Comparison of ENCODE assay signal across 11 cellular contexts in genomic region chr6:41502607-41503434, GRCh38. TPM values are rescaled to one million over a fixed set of nuclear protein-coding genes. Genes with fewer than 3 reads are reported as not detected.
DNase-seq lines count a peak whose midpoint lies in the region; ATAC-seq and TF ChIP-seq lines count a peak whose summit lies in the region.
"Had no signal": no experiment of that assay in that cellular context is flagged by ENCODE, and none has a peak within 500 bp of the region (broad histone marks: within the 10 kb centered on the region; RNA-seq: fewer than 3 reads in every experiment).

No MANE protein-coding gene starts in this region.

- H3K27ac Mint-ChIP-seq in WTC11 = no peak overlapping the region; the same call in 1 of the 2 replicates
- no peak overlapping the region for H3K27ac Mint-ChIP-seq in activated T-helper 1 cell treated with anti-CD3 and anti-CD28 coated beads, Interleukin-12 subunit alpha, Interleukin-12 subunit beta, Interleukin-2, Interleukin-4 antibody, amounts not matched to agents 30 ng/mL and 10 ng/mL and 1 ng/mL, durations not matched to agents 14 hours and 24 hours and 36 hours
- H3K27ac Mint-ChIP-seq in naive thymus-derived CD4-positive, alpha-beta T cell = no peak overlapping the region

- H3K4me3 ChIP-seq in H7 (ENCODE audit: insufficient read depth, low read depth, low read length) (peak overlapping the region; percentile 6; the same call in 1 of the 2 replicates), iPS-20b (ENCODE audit: low read length) (peak overlapping the region; percentile 55), gastrocnemius medialis (no peak overlapping the region)
- H3K4me3 ChIP-seq in naive thymus-derived CD4-positive, alpha-beta T cell (ENCODE audit: low read length) = no peak overlapping the region

- H3K9me3 ChIP-seq in iPS-20b (ENCODE audit: insufficient read depth, low read depth, low read length) (no peaks in the 10 kb centered on the region; the same call in 1 of the 2 replicates), gastrocnemius medialis (no peaks in the 10 kb centered on the region)
- no peaks in the 10 kb centered on the region for H3K9me3 ChIP-seq in naive thymus-derived CD4-positive, alpha-beta T cell (ENCODE audit: control insufficient read depth in 2 of 3, low read length in 3 of 3)

- H3K9me3 Mint-ChIP-seq in WTC11 = no peaks in the 10 kb centered on the region
- no peaks in the 10 kb centered on the region for H3K9me3 Mint-ChIP-seq in activated T-helper 1 cell treated with anti-CD3 and anti-CD28 coated beads, Interleukin-12 subunit alpha, Interleukin-12 subunit beta, Interleukin-2, Interleukin-4 antibody, amounts not matched to agents 30 ng/mL and 10 ng/mL and 1 ng/mL, durations not matched to agents 14 hours and 24 hours and 36 hours
- peaks cover 0 to 2% (median 0%) of the 10 kb centered on the region in 11 donors for H3K9me3 Mint-ChIP-seq in naive thymus-derived CD4-positive, alpha-beta T cell

- DNase-seq in H7 = peak; percentile 92
- peak; percentile 70 for DNase-seq in WTC11 (ENCODE audit: low spot score)
- DNase-seq in sciatic nerve (ENCODE audit: low spot score) = peak; percentile 82
- no peak for DNase-seq in DMS153 (lab: John Stamatoyannopoulos, UW)
- DNase-seq in gastrocnemius medialis = no peak
- DNase-seq in activated T-helper 1 cell treated with anti-CD3 and anti-CD28 coated beads, Interleukin-12 subunit alpha, Interleukin-12 subunit beta, Interleukin-2, Interleukin-4 antibody, amounts not matched to agents 30 ng/mL and 10 ng/mL and 1 ng/mL, durations not matched to agents 14 hours and 24 hours and 36 hours (ENCODE audit: low spot score) = no peak
- DNase-seq in naive thymus-derived CD4-positive, alpha-beta T cell = no peak
- DNase-seq: activated CD4-positive, CD25-positive, alpha-beta regulatory T cell treated with anti-CD3 and anti-CD28 coated beads, Interleukin-2, amount 50 U/mL, for 72 hours; activated naive CD4-positive, alpha-beta T cell treated with anti-CD3 and anti-CD28 coated beads, Interleukin-2, amount 50 U/mL, for 16 hours; left colon had no signal

- POLR2A ChIA-PET in WTC11 (lab: Charles Lee) = interaction anchor here (0.5 kb wide), 1 partner anchor 36 kb away, joined by 4 read pairs; no protein-coding TSS in a partner anchor
- POLR2A ChIA-PET in naive thymus-derived CD4-positive, alpha-beta T cell (lab: Charles Lee) = interaction anchor here (0.6 kb wide), 1 partner anchor 36 kb away, joined by 4 read pairs; no protein-coding TSS in a partner anchor

- peaks cover 29% of the 10 kb centered on the region for H3K4me1 Mint-ChIP-seq in WTC11
- peaks cover 6% of the 10 kb centered on the region for H3K4me1 Mint-ChIP-seq in activated T-helper 1 cell treated with anti-CD3 and anti-CD28 coated beads, Interleukin-12 subunit alpha, Interleukin-12 subunit beta, Interleukin-2, Interleukin-4 antibody, amounts not matched to agents 30 ng/mL and 10 ng/mL and 1 ng/mL, durations not matched to agents 14 hours and 24 hours and 36 hours (ENCODE audit: low read depth)
- H3K4me1 Mint-ChIP-seq in naive thymus-derived CD4-positive, alpha-beta T cell = peaks cover 8 to 16% (median 12%) of the 10 kb centered on the region in 7 donors

- CTCF ChIA-PET in WTC11 (lab: Charles Lee) = interaction anchor here (0.6 to 1.2 kb wide), 6 partner anchors 10 to 127 kb away, joined by 3 to 4 read pairs (median 3); no protein-coding TSS in a partner anchor
- CTCF ChIA-PET in naive thymus-derived CD4-positive, alpha-beta T cell (lab: Charles Lee) = no interaction called here

- peak; percentile 63 for ATAC-seq in WTC11
- ATAC-seq in sciatic nerve = peak; percentile 33
- no peak for ATAC-seq in gastrocnemius medialis
- ATAC-seq in naive thymus-derived CD4-positive, alpha-beta T cell = no peak

- H3K27me3 Mint-ChIP-seq in WTC11 (ENCODE audit: low read depth) = peaks cover 88% of the 10 kb centered on the region
- H3K27me3 Mint-ChIP-seq in activated T-helper 1 cell treated with anti-CD3 and anti-CD28 coated beads, Interleukin-12 subunit alpha, Interleukin-12 subunit beta, Interleukin-2, Interleukin-4 antibody, amounts not matched to agents 30 ng/mL and 10 ng/mL and 1 ng/mL, durations not matched to agents 14 hours and 24 hours and 36 hours (ENCODE audit: insufficient read depth) = peaks cover 64% of the 10 kb centered on the region
- peaks cover 46 to 79% (median 50%) of the 10 kb centered on the region in 5 donors for H3K27me3 Mint-ChIP-seq in naive thymus-derived CD4-positive, alpha-beta T cell

- no peaks in the 10 kb centered on the region for H3K36me3 Mint-ChIP-seq in WTC11
- H3K36me3 Mint-ChIP-seq in activated T-helper 1 cell treated with anti-CD3 and anti-CD28 coated beads, Interleukin-12 subunit alpha, Interleukin-12 subunit beta, Interleukin-2, Interleukin-4 antibody, amounts not matched to agents 30 ng/mL and 10 ng/mL and 1 ng/mL, durations not matched to agents 14 hours and 24 hours and 36 hours (ENCODE audit: low read depth) = peaks cover 2% of the 10 kb centered on the region
- peaks cover 0 to 3% (median 0%) of the 10 kb centered on the region in 5 donors for H3K36me3 Mint-ChIP-seq in naive thymus-derived CD4-positive, alpha-beta T cell

- H3K36me3 ChIP-seq in H7 (replicated peaks; ENCODE audit: control insufficient read depth, insufficient read depth, low read length) (no peaks in the 10 kb centered on the region), iPS-20b (ENCODE audit: insufficient read depth, low read depth, low read length) (no peaks in the 10 kb centered on the region), gastrocnemius medialis (no peaks in the 10 kb centered on the region)
- H3K36me3 ChIP-seq in naive thymus-derived CD4-positive, alpha-beta T cell (ENCODE audit: control insufficient read depth in 2 of 3, insufficient read depth in 3 of 3, low read length in 3 of 3) = no peaks in the 10 kb centered on the region

- in situ Hi-C loops in gastrocnemius medialis (cut with MboI; ENCODE audit: low sequenced_read_pairs in 4 of 4) = no loop called here

- H3K9ac ChIP-seq in iPS-20b (ENCODE audit: low read depth, low read length) = no peak overlapping the region

- H3K27me3 ChIP-seq in H7 (ENCODE audit: control insufficient read depth, insufficient read depth, low read length) = peaks cover 52% of the 10 kb centered on the region
- peaks cover 95% of the 10 kb centered on the region for H3K27me3 ChIP-seq in iPS-20b (ENCODE audit: insufficient read depth, low read length)
- peaks cover 11 to 32% (median 22%) of the 10 kb centered on the region in 3 donors for H3K27me3 ChIP-seq in gastrocnemius medialis
- H3K27me3 ChIP-seq in naive thymus-derived CD4-positive, alpha-beta T cell (ENCODE audit: control insufficient read depth in 2 of 2, insufficient read depth in 2 of 2, low read length in 2 of 2) = peaks cover 5% of the 10 kb centered on the region in 2 donors

- H3K27ac ChIP-seq in iPS-20b (ENCODE audit: low read length) (no peak overlapping the region), gastrocnemius medialis (no peak overlapping the region)
- H3K27ac ChIP-seq in naive thymus-derived CD4-positive, alpha-beta T cell (ENCODE audit: low read depth, low read length) = no peak overlapping the region

- TF ChIP-seq POLR2A in gastrocnemius medialis (IDR thresholded peaks at IDR 0.05) = no peak

- TF ChIP-seq CTCF in WTC11 (IDR thresholded peaks at IDR 0.05) = no peak
- no peak for TF ChIP-seq CTCF in gastrocnemius medialis (IDR thresholded peaks at IDR 0.05 in 4 of 5, conservative IDR thresholded peaks at IDR 0.05 in 1 of 5)

- peak overlapping the region; percentile 69 for H3K4me3 Mint-ChIP-seq in WTC11
- no peak overlapping the region for H3K4me3 Mint-ChIP-seq in activated T-helper 1 cell treated with anti-CD3 and anti-CD28 coated beads, Interleukin-12 subunit alpha, Interleukin-12 subunit beta, Interleukin-2, Interleukin-4 antibody, amounts not matched to agents 30 ng/mL and 10 ng/mL and 1 ng/mL, durations not matched to agents 14 hours and 24 hours and 36 hours
- H3K4me3 Mint-ChIP-seq in naive thymus-derived CD4-positive, alpha-beta T cell = peak overlapping the region in 3 of 10 donors; percentile 21 to 32 (median 24)

- intact Hi-C loops in sciatic nerve (cut with DNase I) = no loop called here
- intact Hi-C loops in gastrocnemius medialis (cut with DNase I; ENCODE audit: low total_unique reads) = loop anchor here (10.0 kb wide), 1 partner anchor 78 kb away; no protein-coding TSS in a partner anchor
- intact Hi-C loops in activated T-helper 1 cell treated with anti-CD3 and anti-CD28 coated beads, Interleukin-12 subunit alpha, Interleukin-12 subunit beta, Interleukin-2, Interleukin-4 antibody, amounts not matched to agents 30 ng/mL and 10 ng/mL and 1 ng/mL, durations not matched to agents 14 hours and 24 hours and 36 hours (cut with micrococcal nuclease) = loop anchor here (2.0 kb wide), 1 partner anchor 90 kb away; no protein-coding TSS in a partner anchor
- intact Hi-C loops in naive thymus-derived CD4-positive, alpha-beta T cell (cut with micrococcal nuclease) = no loop called here

- H3K4me1 ChIP-seq in iPS-20b (ENCODE audit: insufficient read depth, low read length) = peaks cover 12% of the 10 kb centered on the region; the same call in 1 of the 2 replicates
- peaks cover 6 to 21% of the 10 kb centered on the region in 2 donors for H3K4me1 ChIP-seq in gastrocnemius medialis
- H3K4me1 ChIP-seq in naive thymus-derived CD4-positive, alpha-beta T cell (ENCODE audit: control insufficient read depth in 2 of 2, insufficient read depth in 2 of 2, low read length in 2 of 2) = peaks cover 0 to 9% of the 10 kb centered on the region in 2 donors

TF ChIP-seq in WTC11, 78 proteins besides CTCF, POLR2A, EP300 and RAD21 (continues in another document):
- TF ChIP-seq MYBL2 (CRISPR knock-in tag; IDR thresholded peaks at IDR 0.05) (no peak), NFYB (CRISPR knock-in tag; conservative IDR thresholded peaks at IDR 0.05; ENCODE audit: low read depth) (no peak), ETV6 (CRISPR knock-in tag; IDR thresholded peaks at IDR 0.05) (peak; percentile 20; the same call in 1 of the 2 replicates)

RNA-seq across cellular contexts. Expression of gene FOXP4, which starts 43.4 kb away (rescaled TPM):
- 10.7 and 11.5 TPM in 2 replicates for total RNA-seq in H7 (2014; rRNA removed; shearing (Covaris generic))
- total RNA-seq in WTC11 (2021) = 19.5 to 36.6 TPM (median 19.8 TPM) in 3 replicates
- total RNA-seq in sciatic nerve = 39.2 TPM
- 10 to 100 TPM in 1 of 4 donors, 1 to 10 TPM in 3; 3.4 to 11.4 (median 6.5) TPM for total RNA-seq in gastrocnemius medialis
- total RNA-seq in activated T-helper 1 cell treated with anti-CD3 and anti-CD28 coated beads, Interleukin-12 subunit alpha, Interleukin-12 subunit beta, Interleukin-2, Interleukin-4 antibody, amounts not matched to agents 30 ng/mL and 10 ng/mL and 1 ng/mL, durations not matched to agents 14 hours and 24 hours and 36 hours = 21.6 and 24.0 TPM in 2 replicates
- total RNA-seq in naive thymus-derived CD4-positive, alpha-beta T cell = 1 to 10 TPM; 3.1 to 7.6 (median 4.9) TPM
- under 1 TPM; 0.07 to 0.21 TPM for polyA plus RNA-seq in naive thymus-derived CD4-positive, alpha-beta T cell

Comparison
In these comparisons a context has a peak if more than half of its experiments do, and no peak if none do; other contexts are left out.
1. DNase-seq: peak in H7 (single experiment), WTC11 (single experiment) and sciatic nerve (single experiment); none in DMS153 (single experiment), gastrocnemius medialis (0 of 2), activated T-helper 1 cell treated with anti-CD3 and anti-CD28 coated beads, Interleukin-12 subunit alpha, Interleukin-12 subunit beta, Interleukin-2, Interleukin-4 antibody, amounts not matched to agents 30 ng/mL and 10 ng/mL and 1 ng/mL, durations not matched to agents 14 hours and 24 hours and 36 hours (single experiment) and naive thymus-derived CD4-positive, alpha-beta T cell (0 of 9).
2. H3K4me3 ChIP-seq: peak in H7 (single experiment) and iPS-20b (single experiment); none in gastrocnemius medialis (0 of 4) and naive thymus-derived CD4-positive, alpha-beta T cell (single experiment).
3. ATAC-seq: peak in WTC11 (single experiment) and sciatic nerve (single experiment); none in gastrocnemius medialis (0 of 2) and naive thymus-derived CD4-positive, alpha-beta T cell (single experiment).
4. intact Hi-C loops: an anchor here in gastrocnemius medialis (10.0 kb wide) and activated T-helper 1 cell treated with anti-CD3 and anti-CD28 coated beads, Interleukin-12 subunit alpha, Interleukin-12 subunit beta, Interleukin-2, Interleukin-4 antibody, amounts not matched to agents 30 ng/mL and 10 ng/mL and 1 ng/mL, durations not matched to agents 14 hours and 24 hours and 36 hours (2.0 kb wide); none called in sciatic nerve and naive thymus-derived CD4-positive, alpha-beta T cell.